13 cellular contexts compared by ENCODE assay signal in genomic region chr11:9214765-9215164, GRCh38. TPM values are rescaled to one million over a fixed set of nuclear protein-coding genes. Genes with fewer than 3 reads are reported as not detected.
DNase-seq lines count a peak whose midpoint lies in the region; ATAC-seq and TF ChIP-seq lines count a peak whose summit lies in the region.
"Had no signal": no experiment of that assay in that cellular context is flagged by ENCODE, and none has a peak within 500 bp of the region (broad histone marks: within the 10 kb centered on the region; RNA-seq: fewer than 3 reads in every experiment).

No MANE protein-coding gene starts in this region.

- peak overlapping the region; percentile 54; the same call in 1 of the 2 replicates for H3K27ac ChIP-seq in MM.1S (ENCODE audit: low read length)
- H3K27ac ChIP-seq in left ventricle myocardium inferior (replicated peaks), result no peak overlapping the region
- H3K27ac ChIP-seq: thyroid gland had no signal

- peaks cover 5% of the 10 kb centered on the region for H3K4me1 Mint-ChIP-seq in nephron progenitor cell

- peak overlapping the region; percentile 94 for H3K27ac Mint-ChIP-seq in nephron progenitor cell
- H3K27ac Mint-ChIP-seq: CD8-positive, alpha-beta T cell had no signal

- in situ Hi-C loops in ACHN (cut with HindIII; ENCODE audit: low pct_ligation_motif_present, low pct_unique_long_range_greater_than_20kb, low sequenced_read_pairs), result no loop called here

- H3K4me3 Mint-ChIP-seq in nephron progenitor cell, result no peak overlapping the region
- H3K4me3 Mint-ChIP-seq: activated naive CD8-positive, alpha-beta T cell; CD8-positive, alpha-beta T cell had no signal

- no peaks in the 10 kb centered on the region for H3K36me3 ChIP-seq in MM.1S (replicated peaks; ENCODE audit: insufficient read depth, low read length)
- H3K36me3 ChIP-seq in left ventricle myocardium inferior, result no peaks in the 10 kb centered on the region
- H3K36me3 ChIP-seq: thyroid gland had no signal

- H3K4me3 ChIP-seq in MM.1S (ENCODE audit: low read length), result no peak overlapping the region
- no peak overlapping the region for H3K4me3 ChIP-seq in cardiac fibroblast (replicated peaks in 1 of 2; ENCODE audit: low read depth in 2 of 2, low read length in 2 of 2)
- H3K4me3 ChIP-seq in left ventricle myocardium inferior, result no peak overlapping the region
- H3K4me3 ChIP-seq: thyroid gland had no signal

- H2AFZ ChIP-seq in MM.1S (ENCODE audit: low read length), result peak overlapping the region; percentile 25

- intact Hi-C loops in left ventricle myocardium inferior (cut with micrococcal nuclease), result no loop called here

- no peaks in the 10 kb centered on the region for H3K27me3 ChIP-seq in MM.1S (replicated peaks; ENCODE audit: insufficient read depth, low read length)
- H3K27me3 ChIP-seq in left ventricle myocardium inferior (ENCODE audit: low read depth), result no peaks in the 10 kb centered on the region
- H3K27me3 ChIP-seq: thyroid gland had no signal

- H4K20me1 ChIP-seq in MM.1S (ENCODE audit: insufficient read depth, low read length), result no peaks in the 10 kb centered on the region

- peaks cover 34% of the 10 kb centered on the region for H3K36me3 Mint-ChIP-seq in nephron progenitor cell (ENCODE audit: low read depth)
- H3K36me3 Mint-ChIP-seq: activated naive CD8-positive, alpha-beta T cell; CD8-positive, alpha-beta T cell had no signal

- peak overlapping the region; percentile 5; the same call in 1 of the 2 replicates for H3K9ac ChIP-seq in MM.1S (ENCODE audit: low read length)

- H3K9me3 Mint-ChIP-seq in nephron progenitor cell, result peaks cover 12% of the 10 kb centered on the region
- H3K9me3 Mint-ChIP-seq: CD8-positive, alpha-beta T cell; naive thymus-derived CD8-positive, alpha-beta T cell had no signal

- DNase-seq in H4 (ENCODE audit: low spot score) (peak; percentile 50), MM.1S (no peak), cardiac fibroblast (ENCODE audit: low read depth in 2 of 2) (peak; percentile 34 to 56), nephron progenitor cell (no peak), left ventricle myocardium inferior (no peak), ACHN (no peak)
- no peak for DNase-seq in activated naive CD4-positive, alpha-beta T cell treated with Interleukin-2 at 50 U/mL for 16 hours
- DNase-seq: CD8-positive, alpha-beta T cell; left cardiac atrium; naive thymus-derived CD8-positive, alpha-beta T cell; thyroid gland had no signal

- no peaks in the 10 kb centered on the region for H3K79me2 ChIP-seq in MM.1S (ENCODE audit: low read length)

- no peak for TF ChIP-seq CTCF in MM.1S (IDR thresholded peaks at IDR 0.05; ENCODE audit: low read length)
- no peak for TF ChIP-seq CTCF in cardiac fibroblast (IDR thresholded peaks at IDR 0.05; ENCODE audit: low read depth, low read length)
- no peak for TF ChIP-seq CTCF in nephron progenitor cell (IDR thresholded peaks at IDR 0.05)
- no peak for TF ChIP-seq CTCF in left ventricle myocardium inferior (IDR thresholded peaks at IDR 0.05; ENCODE audit: borderline replicate concordance)

- peaks cover 5% of the 10 kb centered on the region; the same call in 1 of the 2 replicates for H3F3A ChIP-seq in MM.1S (ENCODE audit: insufficient read depth, low read length)

- no peak for ATAC-seq in activated CD4-positive, CD25-positive, alpha-beta regulatory T cell treated with anti-CD3 and anti-CD28 coated beads, Interleukin-2, amount 50 U/mL, for 24 hours
- ATAC-seq: CD8-positive, alpha-beta T cell; left cardiac atrium had no signal

- H3K9me2 ChIP-seq in MM.1S (replicated peaks; ENCODE audit: insufficient read depth, low read length), result no peaks in the 10 kb centered on the region

- H3K4me1 ChIP-seq in MM.1S (ENCODE audit: low read length), result peaks cover 20% of the 10 kb centered on the region; the same call in 1 of the 2 replicates
- peaks cover 67% of the 10 kb centered on the region for H3K4me1 ChIP-seq in left ventricle myocardium inferior

- peak overlapping the region; percentile 52; the same call in 1 of the 2 replicates for H3K4me2 ChIP-seq in MM.1S (ENCODE audit: low read depth, low read length)

- no peaks in the 10 kb centered on the region for H3K27me3 Mint-ChIP-seq in nephron progenitor cell (ENCODE audit: low read depth, poor library complexity)
- H3K27me3 Mint-ChIP-seq: activated naive CD8-positive, alpha-beta T cell; naive thymus-derived CD8-positive, alpha-beta T cell had no signal

- H3K9me3 ChIP-seq in MM.1S (replicated peaks; ENCODE audit: insufficient read depth, low read length), result no peaks in the 10 kb centered on the region
- H3K9me3 ChIP-seq in left ventricle myocardium inferior (replicated peaks), result no peaks in the 10 kb centered on the region
- H3K9me3 ChIP-seq: thyroid gland had no signal

RNA-seq across cellular contexts. Expression of gene DENND5A, which starts 50.4 kb away (rescaled TPM):
- total RNA-seq in H4 (2014; rRNA removed; shearing (Covaris generic)), result 51.2 and 56.4 TPM in 2 replicates
- total RNA-seq in left ventricle myocardium inferior, result 117 TPM

Comparison
In these comparisons a context has a peak if more than half of its experiments do, and no peak if none do; other contexts are left out.
1. DNase-seq: peak in H4 (single experiment) and cardiac fibroblast (2 of 2); none in MM.1S (single experiment), nephron progenitor cell (single experiment), activated naive CD4-positive, alpha-beta T cell treated with Interleukin-2 at 50 U/mL for 16 hours (single experiment), left ventricle myocardium inferior (single experiment) and ACHN (single experiment).